Comparison of ENCODE assay signal across 20 cellular contexts in the genomic region with DNA sequence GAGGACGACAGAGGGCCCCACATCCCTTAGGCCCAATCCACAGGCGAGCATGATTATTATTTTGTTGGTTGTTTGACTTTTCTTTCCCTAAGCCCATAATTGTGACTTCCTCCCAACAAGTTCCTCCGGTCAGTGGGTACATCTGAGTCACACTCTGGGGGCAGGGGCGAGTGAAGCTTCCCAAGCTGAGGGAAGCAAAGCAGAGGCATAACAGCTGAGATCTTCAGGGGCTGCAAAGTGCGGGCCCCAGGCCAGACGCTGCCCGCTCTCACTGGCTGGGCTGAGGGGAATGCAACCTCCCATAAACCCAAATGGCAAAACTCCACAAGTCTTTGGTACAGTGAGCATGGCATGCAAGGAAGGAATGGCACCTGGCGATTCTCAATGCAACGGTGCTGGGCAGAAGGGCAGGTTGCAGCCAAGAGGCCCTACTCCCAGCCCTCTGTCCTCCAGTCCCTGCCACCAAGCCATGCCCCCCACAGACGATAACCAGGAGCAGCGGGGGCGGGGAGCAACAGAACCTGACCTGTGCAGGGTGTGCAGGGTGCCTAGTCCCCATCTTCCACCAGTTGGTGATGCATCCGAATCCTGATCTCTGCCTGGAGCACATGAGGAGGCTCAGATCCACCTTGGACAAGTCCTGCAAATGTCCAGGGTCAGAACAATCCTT. TPM values are rescaled to one million over a fixed set of nuclear protein-coding genes. Genes with fewer than 3 reads are reported as not detected.
DNase-seq lines count a peak whose midpoint lies in the region; ATAC-seq, FAIRE-seq and TF ChIP-seq lines count a peak whose summit lies in the region.
"Had no signal": no experiment of that assay in that cellular context is flagged by ENCODE, and none has a peak within 500 bp of the region (broad histone marks: within the 10 kb centered on the region; RNA-seq: fewer than 3 reads in every experiment).

No MANE protein-coding gene starts in this region.

- H3K27me3 ChIP-seq in RWPE2 (ENCODE audit: insufficient read depth, poor library complexity, severe bottlenecking) = no peaks in the 10 kb centered on the region
- no peaks in the 10 kb centered on the region for H3K27me3 ChIP-seq in spleen (replicated peaks in 1 of 7)
- H3K27me3 ChIP-seq: foreskin keratinocyte had no signal

- H3K9me3 Mint-ChIP-seq in natural killer cell = no peaks in the 10 kb centered on the region
- H3K9me3 Mint-ChIP-seq: activated CD4-positive, alpha-beta memory T cell treated with anti-CD3 and anti-CD28 coated beads for 36 hours; CD4-positive, alpha-beta T cell; type B pancreatic cell had no signal

- peak overlapping the region; percentile 91 for H3K27ac ChIP-seq in RWPE2 (ENCODE audit: poor library complexity, severe bottlenecking)
- peak overlapping the region in 5 of 8 donors; percentile 20 to 73 (median 64) for H3K27ac ChIP-seq in spleen
- H3K27ac ChIP-seq: psoas muscle had no signal

- H3K36me3 Mint-ChIP-seq in natural killer cell = no peaks in the 10 kb centered on the region
- H3K36me3 Mint-ChIP-seq: activated CD4-positive, alpha-beta memory T cell treated with anti-CD3 and anti-CD28 coated beads for 36 hours had no signal

- no peaks in the 10 kb centered on the region for H3K27me3 Mint-ChIP-seq in natural killer cell (ENCODE audit: low read depth in 2 of 2)
- H3K27me3 Mint-ChIP-seq: activated CD4-positive, alpha-beta memory T cell treated with anti-CD3 and anti-CD28 coated beads for 36 hours; CD4-positive, alpha-beta T cell; type B pancreatic cell had no signal

- no peak for TF ChIP-seq CTCF in RWPE2 (IDR thresholded peaks at IDR 0.05; ENCODE audit: poor library complexity, severe bottlenecking)
- TF ChIP-seq CTCF in spleen (IDR thresholded peaks at IDR 0.05 in 8 of 11, conservative IDR thresholded peaks at IDR 0.05 in 3 of 11) = no peak
- TF ChIP-seq CTCF in natural killer cell (IDR thresholded peaks at IDR 0.05) = no peak

- intact Hi-C loops in spleen (cut with DNase I; ENCODE audit: low total_unique reads) (no loop called here), natural killer cell (cut with micrococcal nuclease) (no loop called here)

- no peak for TF ChIP-seq POLR2A in spleen (IDR thresholded peaks at IDR 0.05)
- no peak for TF ChIP-seq POLR2A in GM12892 (IDR thresholded peaks at IDR 0.05; ENCODE audit: low read depth, low read length)

- H3K9me3 ChIP-seq in RWPE2 (ENCODE audit: severe bottlenecking) (no peaks in the 10 kb centered on the region), spleen (no peaks in the 10 kb centered on the region)
- H3K9me3 ChIP-seq: psoas muscle had no signal

- peak; percentile 37 for DNase-seq in HCEC 1CT
- DNase-seq in RWPE2 (ENCODE audit: low spot score) = no peak
- peak; percentile 73 for DNase-seq in iris pigment epithelial cell (ENCODE audit: low read depth)
- peak; percentile 76 for DNase-seq in spleen
- DNase-seq in GM12892 (ENCODE audit: insufficient read length) = no peak
- no peak for DNase-seq in natural killer cell
- no peak for DNase-seq in NCI-H128 (lab: John Stamatoyannopoulos, UW; ENCODE audit: unreplicated experiment)
- DNase-seq: activated CD4-positive, alpha-beta memory T cell treated with anti-CD3 and anti-CD28 coated beads for 36 hours; activated effector memory CD4-positive, alpha-beta T cell treated with Interleukin-2 at 50 U/mL for 16 hours; CD4-positive, alpha-beta T cell; effector CD8-positive, alpha-beta T cell; foreskin keratinocyte; NCI-H146; NCI-H526; RPMI8226; stimulated activated CD4-positive, alpha-beta T cell treated with anti-CD3 and anti-CD28 coated beads, Interleukin-2, amount 100 ng/mL, for 24 hours; T1000 had no signal

- no peak overlapping the region for H3K27ac Mint-ChIP-seq in natural killer cell
- H3K27ac Mint-ChIP-seq: activated CD4-positive, alpha-beta memory T cell treated with anti-CD3 and anti-CD28 coated beads for 36 hours; CD4-positive, alpha-beta T cell had no signal

- 72 to 87% (median 81%) methylated on average over 8 to 13 of the region's 13 CpGs for WGBS in spleen, 5 donors

- FAIRE-seq in GM12892 (lab: Jason Lieb, UNC) = no peak

- H3K4me3 Mint-ChIP-seq in natural killer cell = no peak overlapping the region
- H3K4me3 Mint-ChIP-seq: activated CD4-positive, alpha-beta memory T cell treated with anti-CD3 and anti-CD28 coated beads for 36 hours; CD4-positive, alpha-beta T cell; type B pancreatic cell had no signal

- H3K36me3 ChIP-seq in RWPE2 (ENCODE audit: low read depth) (0 out of 2 replicates have a peak, but pooled peaks cover 5% of the 10 kb centered on the region), spleen (peaks cover 0 to 40% (median 0%) of the 10 kb centered on the region in 6 donors)

- H3K4me1 Mint-ChIP-seq in natural killer cell = no peaks in the 10 kb centered on the region

- H3K4me3 ChIP-seq in RWPE2 (ENCODE audit: severe bottlenecking) (no peak overlapping the region), spleen (no peak overlapping the region)
- H3K4me3 ChIP-seq: psoas muscle had no signal

- H3K4me1 ChIP-seq in RWPE2 (ENCODE audit: insufficient read depth, poor library complexity, severe bottlenecking) (peaks cover 44% of the 10 kb centered on the region), spleen (peaks cover 5 to 94% (median 31%) of the 10 kb centered on the region in 6 donors)

- ATAC-seq in RWPE2 (ENCODE audit: low read depth) (no peak), natural killer cell (no peak), HG03354 (IDR thresholded peaks at IDR 0.05; ENCODE audit: poor library complexity, severe bottlenecking, unreplicated experiment) (no peak)

RNA-seq across cellular contexts. Expression of a gene that starts 25.3 kb away (rescaled TPM):
- 100 to 1,000 TPM; 122 to 247 (median 152) TPM for total RNA-seq in spleen
- 10 to 100 TPM; 17.7 to 31.4 (median 20.9) TPM for polyA plus RNA-seq in spleen
- polyA plus RNA-seq in GM12892 (2012; ENCODE audit: missing spikeins) = 2.6 TPM
- total RNA-seq in natural killer cell = 1 to 10 TPM; 1.6 to 3.5 (median 2.9) TPM

Comparison
In these comparisons a context has a peak if more than half of its experiments do, and no peak if none do; other contexts are left out.
1. DNase-seq: peak in HCEC 1CT (single experiment), iris pigment epithelial cell (single experiment) and spleen (single experiment); none in RWPE2 (single experiment), GM12892 (single experiment), natural killer cell (single experiment) and NCI-H128 (single experiment).
2. RNA of a gene that starts 25.3 kb away (total RNA-seq): 122 to 247 TPM in spleen; 1.6 to 3.5 TPM in natural killer cell; every median in the first group is over 10 times any median in the second.